22 cellular contexts compared by ENCODE assay signal in the genomic region with DNA sequence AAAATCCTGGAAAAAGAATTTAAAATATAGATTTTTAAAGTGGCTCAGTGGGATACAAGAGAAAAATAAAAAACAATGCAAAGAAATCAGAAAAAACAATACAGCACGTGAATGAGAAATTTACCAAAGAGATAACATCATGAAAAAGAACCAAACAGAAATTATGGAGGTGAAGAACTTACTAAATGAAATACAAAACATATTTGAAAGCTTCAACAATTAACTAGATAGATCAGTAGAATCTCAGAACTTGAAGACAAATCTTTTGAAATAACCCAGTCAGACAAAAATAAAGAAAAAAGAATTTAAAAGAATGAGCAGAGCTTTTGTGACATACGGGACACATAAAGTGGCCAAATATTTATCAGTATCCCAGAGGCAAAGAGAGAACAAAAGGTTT.
DNase-seq lines count a peak whose midpoint lies in the region; FAIRE-seq and TF ChIP-seq lines count a peak whose summit lies in the region.
"Had no signal": no experiment of that assay in that cellular context is flagged by ENCODE, and none has a peak within 500 bp of the region (broad histone marks: within the 10 kb centered on the region; RNA-seq: fewer than 3 reads in every experiment).

No MANE protein-coding gene starts in this region.

- TF ChIP-seq CTCF in KMS-11 (conservative IDR thresholded peaks at IDR 0.05; ENCODE audit: low read depth, low read length) (no peak), OCI-LY7 (conservative IDR thresholded peaks at IDR 0.05; ENCODE audit: low read length) (no peak)

- peak; percentile 60 for FAIRE-seq in frontal cortex (lab: Jason Lieb, UNC)
- FAIRE-seq: A204.1, D721Med, G401.6, GM12892, H1 had no signal

- POLR2A ChIA-PET in OCI-LY7 (lab: Charles Lee): no interaction called here

- H3K79me2 ChIP-seq in KMS-11 (ENCODE audit: insufficient read depth, low read depth) (no peaks in the 10 kb centered on the region), OCI-LY7 (ENCODE audit: insufficient read depth, low read depth, low read length) (no peaks in the 10 kb centered on the region)

- no peaks in the 10 kb centered on the region for H3K9me2 ChIP-seq in OCI-LY7 (ENCODE audit: insufficient read depth, low read length)

- peaks cover 12% of the 10 kb centered on the region for H3K4me1 ChIP-seq in KMS-11 (ENCODE audit: low read depth, poor library complexity, severe bottlenecking)
- H3K4me1 ChIP-seq in OCI-LY7 (ENCODE audit: insufficient read depth, low read length, poor library complexity, severe bottlenecking): no peaks in the 10 kb centered on the region
- H3K4me1 ChIP-seq: BLaER1 had no signal

- H3K36me3 ChIP-seq in KMS-11 (ENCODE audit: insufficient read depth) (no peaks in the 10 kb centered on the region), OCI-LY7 (ENCODE audit: insufficient read depth, low read length) (no peaks in the 10 kb centered on the region)
- H3K36me3 ChIP-seq: BLaER1 had no signal

- intact Hi-C loops in OCI-LY7 (cut with micrococcal nuclease; ENCODE audit: unreplicated experiment): no loop called here

- peaks cover 15% of the 10 kb centered on the region; the same call in 1 of the 2 replicates for H3K9me3 ChIP-seq in OCI-LY7 (ENCODE audit: low read length)

- H3K27me3 ChIP-seq in KMS-11 (ENCODE audit: insufficient read depth, low read depth): no peaks in the 10 kb centered on the region

- no peak overlapping the region for H3K4me3 ChIP-seq in KMS-11 (IDR thresholded peaks at IDR 0.05; ENCODE audit: insufficient read depth, low read depth, low read length)
- H3K4me3 ChIP-seq in OCI-LY7 (ENCODE audit: low read depth, low read length, poor library complexity, severe bottlenecking): no peak overlapping the region
- H3K4me3 ChIP-seq: GM23248 had no signal

- BruUV-seq in OCI-LY7 (replicated peaks; lab: Mats Ljungman, UMichigan): no TSS peak

- no peak overlapping the region for H3K27ac ChIP-seq in KMS-11
- no peak overlapping the region for H3K27ac ChIP-seq in OCI-LY7 (ENCODE audit: low read depth, low read length, poor library complexity, severe bottlenecking)
- H3K27ac ChIP-seq: 22Rv1, BLaER1, C4-2B, GM23248 had no signal

- no peaks in the 10 kb centered on the region for H4K20me1 ChIP-seq in KMS-11 (ENCODE audit: insufficient read depth)
- H4K20me1 ChIP-seq in OCI-LY7 (ENCODE audit: insufficient read depth, low read length): no peaks in the 10 kb centered on the region
- H4K20me1 ChIP-seq: BLaER1 had no signal

- DNase-seq in DMS 273 (lab: John Stamatoyannopoulos, UW; ENCODE audit: unreplicated experiment) (peak; percentile 8), DMS 273 treated with DMSO at 0.1 percent for 48 hours (lab: John Stamatoyannopoulos, UW) (no peak), OCI-LY7 (ENCODE audit: low spot score) (peak; percentile 8), frontal cortex (ENCODE audit: low spot score in 2 of 2) (no peak), COR-L47 (lab: John Stamatoyannopoulos, UW) (no peak)
- DNase-seq in stimulated activated naive CD4-positive, alpha-beta T cell (lab: John Stamatoyannopoulos, UW): no peak
- DNase-seq: CD4-positive, CD25-positive, alpha-beta regulatory T cell; CD8-positive, alpha-beta T cell; DMS153; DND-41; GM23248; H7; HCEC 1CT had no signal

- CTCF ChIA-PET in OCI-LY7 (lab: Charles Lee; ENCODE audit: unreplicated experiment): no interaction called here

- no peak overlapping the region for H3K9ac ChIP-seq in KMS-11
- H3K9ac ChIP-seq: BLaER1, GM23248 had no signal

- 0 out of 2 replicates have a peak overlapping the region, but pooled peaks have one; percentile 1 for H3K4me2 ChIP-seq in KMS-11
- no peak overlapping the region for H3K4me2 ChIP-seq in OCI-LY7 (ENCODE audit: low read length)
- H3K4me2 ChIP-seq: BLaER1 had no signal

- H2AFZ ChIP-seq in KMS-11 (ENCODE audit: low read depth) (no peak overlapping the region), OCI-LY7 (ENCODE audit: low read length) (no peak overlapping the region)
- H2AFZ ChIP-seq: GM23248 had no signal

Comparison
In these comparisons a context has a peak if more than half of its experiments do, and no peak if none do; other contexts are left out.
1. DNase-seq: peak in DMS 273 (single experiment) and OCI-LY7 (single experiment); none in DMS 273 treated with DMSO at 0.1 percent for 48 hours (single experiment), frontal cortex (0 of 2), COR-L47 (single experiment) and stimulated activated naive CD4-positive, alpha-beta T cell (0 of 6).